Comparison of ENCODE assay signal across 9 cellular contexts in genomic region chr11:13717331-13717730, GRCh38. TPM values are rescaled to one million over a fixed set of nuclear protein-coding genes. Genes with fewer than 3 reads are reported as not detected.
DNase-seq lines count a peak whose midpoint lies in the region; ATAC-seq, FAIRE-seq and TF ChIP-seq lines count a peak whose summit lies in the region.
"Had no signal": no experiment of that assay in that cellular context is flagged by ENCODE, and none has a peak within 500 bp of the region (broad histone marks: within the 10 kb centered on the region; RNA-seq: fewer than 3 reads in every experiment).

No MANE protein-coding gene starts in this region.

- no peak for TF ChIP-seq CTCF in AG04449 (IDR thresholded peaks at IDR 0.05; ENCODE audit: insufficient read depth, low read length, missing control alignments)
- TF ChIP-seq CTCF in hepatocyte (IDR thresholded peaks at IDR 0.05; ENCODE audit: poor library complexity), result no peak
- TF ChIP-seq CTCF in chondrocyte (IDR thresholded peaks at IDR 0.05), result no peak

- no peaks in the 10 kb centered on the region for H4K20me1 ChIP-seq in hepatocyte (ENCODE audit: insufficient read depth, poor library complexity, severe bottlenecking)

- H3K27ac Mint-ChIP-seq in chondrocyte (ENCODE audit: unreplicated experiment), result no peak overlapping the region
- H3K27ac Mint-ChIP-seq: B cell had no signal

- no peak overlapping the region for H3K4me2 ChIP-seq in hepatocyte

- POLR2A ChIA-PET in AG04449 (lab: Yijun Ruan, JAX), result interaction anchor here (0.6 kb wide), 1 partner anchor 254 kb away, joined by 3 read pairs; the partner anchor contains the start of gene BTBD10

- no peaks in the 10 kb centered on the region for H3K9me3 Mint-ChIP-seq in chondrocyte (ENCODE audit: low read depth)

- H3K79me2 ChIP-seq in hepatocyte, result no peaks in the 10 kb centered on the region

- H3K9me3 ChIP-seq in hepatocyte (ENCODE audit: low read depth), result no peaks in the 10 kb centered on the region

- H3K4me3 ChIP-seq in AG04449 (ENCODE audit: low read depth, low read length) (no peak overlapping the region), hepatocyte (no peak overlapping the region)

- no peaks in the 10 kb centered on the region for H3K4me1 ChIP-seq in hepatocyte (ENCODE audit: insufficient read depth)

- CTCF ChIA-PET in AG04449 (lab: Yijun Ruan, JAX), result interaction anchor here (0.7 to 1.2 kb wide), 2 partner anchors 11 to 55 kb away, joined by 3 read pairs; no protein-coding TSS in a partner anchor

- no peaks in the 10 kb centered on the region for H3K27me3 ChIP-seq in hepatocyte

- H3K9me2 ChIP-seq in hepatocyte (replicated peaks; ENCODE audit: insufficient read depth), result no peaks in the 10 kb centered on the region

- DNase-seq in AG04449 (ENCODE audit: low read depth, low spot score) (peak; percentile 40), HTR-8/SVneo (ENCODE audit: insufficient read length, low spot score) (peak; percentile 47), amniotic stem cell (lab: John Stamatoyannopoulos, UW) (peak; percentile 2), hepatocyte (ENCODE audit: low spot score) (peak; percentile 12), chondrocyte (ENCODE audit: low spot score) (no peak), putamen (ENCODE audit: low spot score) (no peak)
- DNase-seq in stimulated activated naive CD8-positive, alpha-beta T cell treated with anti-CD3 and anti-CD28 coated beads, Interleukin-15, Interleukin-2, amounts not matched to agents 100 U/mL and 50 U/mL, for 24 hours, result no peak
- no peak for DNase-seq in activated CD4-positive, CD25-positive, alpha-beta regulatory T cell (lab: John Stamatoyannopoulos, UW)

- no peak overlapping the region for H3K27ac ChIP-seq in hepatocyte

- 73% methylated on average over 3 of the region's 3 CpGs for WGBS in hepatocyte (ENCODE audit: low lambda C conversion rate, missing lambda C conversion rate)

- no peaks in the 10 kb centered on the region for H3K36me3 ChIP-seq in hepatocyte (replicated peaks; ENCODE audit: insufficient read depth, low read depth)

- H3K4me3 Mint-ChIP-seq in chondrocyte (ENCODE audit: unreplicated experiment), result no peak overlapping the region
- H3K4me3 Mint-ChIP-seq: B cell had no signal

- H3K4me1 Mint-ChIP-seq in chondrocyte (ENCODE audit: low read depth), result peaks cover 20% of the 10 kb centered on the region
- H3K4me1 Mint-ChIP-seq: B cell had no signal

- H2AFZ ChIP-seq in hepatocyte, result no peak overlapping the region

- H3K27me3 Mint-ChIP-seq in chondrocyte (ENCODE audit: low read depth), result no peaks in the 10 kb centered on the region
- H3K27me3 Mint-ChIP-seq: B cell had no signal

- no peak for FAIRE-seq in HTR-8/SVneo (lab: Jason Lieb, UNC)

- H3K36me3 Mint-ChIP-seq in chondrocyte (ENCODE audit: low read depth), result peaks cover 25% of the 10 kb centered on the region

- ATAC-seq in stimulated activated naive CD8-positive, alpha-beta T cell treated with anti-CD3 and anti-CD28 coated beads, Interleukin-15, Interleukin-2, amounts not matched to agents 100 U/mL and 50 U/mL, for 24 hours, result no peak

RNA-seq across cellular contexts. Expression of gene FAR1, which starts 48.9 kb away (rescaled TPM):
- 70.9 and 71.4 TPM in 2 replicates for total RNA-seq in hepatocyte
- polyA plus RNA-seq in hepatocyte, result 21.7 and 23.7 TPM in 2 replicates
- 70.5 to 77.4 TPM (median 74.6 TPM) in 3 replicates for total RNA-seq in chondrocyte

Comparison
In these comparisons a context has a peak if more than half of its experiments do, and no peak if none do; other contexts are left out.
1. DNase-seq: peak in AG04449 (single experiment), HTR-8/SVneo (single experiment), amniotic stem cell (single experiment) and hepatocyte (single experiment); none in stimulated activated naive CD8-positive, alpha-beta T cell treated with anti-CD3 and anti-CD28 coated beads, Interleukin-15, Interleukin-2, amounts not matched to agents 100 U/mL and 50 U/mL, for 24 hours (single experiment), chondrocyte (single experiment), putamen (single experiment) and activated CD4-positive, CD25-positive, alpha-beta regulatory T cell (0 of 4).